In the genomic region with DNA sequence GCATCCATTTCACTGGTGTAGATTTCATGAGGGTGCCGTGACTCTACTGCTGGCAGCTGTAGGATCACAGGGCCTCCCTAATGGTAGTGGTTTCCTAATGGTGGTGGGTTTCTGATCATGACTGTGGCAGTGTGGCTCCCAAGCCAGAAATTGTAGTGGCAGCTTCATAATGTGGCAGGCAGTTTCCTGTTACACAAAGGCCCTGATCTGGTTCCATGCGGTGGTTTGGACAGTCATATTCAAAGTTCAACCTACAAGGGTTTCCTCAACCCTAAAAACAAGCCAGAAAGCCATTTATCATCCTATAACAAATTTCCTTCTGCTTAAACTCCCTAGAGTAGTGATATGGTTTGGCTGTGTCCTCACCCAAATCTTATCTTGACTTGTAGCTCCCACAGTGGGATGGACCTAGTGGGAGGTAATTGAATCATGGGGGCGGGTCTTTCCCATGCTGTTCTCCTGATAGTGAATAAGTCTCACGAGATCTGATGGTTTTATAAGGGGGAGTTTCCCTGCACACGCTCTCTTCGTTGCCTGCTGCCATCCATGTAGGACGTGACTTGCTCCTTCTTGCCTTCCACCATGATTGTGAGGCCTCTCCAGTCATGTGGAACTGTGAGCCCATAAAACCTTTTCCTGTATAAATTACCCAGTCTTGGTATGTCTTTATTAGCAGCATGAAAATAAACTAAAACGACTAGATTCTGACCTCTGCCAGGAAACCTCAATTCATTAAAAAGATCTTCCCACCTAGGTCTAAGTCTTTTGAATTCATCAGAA, we compare ENCODE assay signal across 11 cellular contexts.
"Had no signal": no experiment of that assay in that cellular context is flagged by ENCODE, and none has a peak within 500 bp of the region (broad histone marks: within the 10 kb centered on the region; RNA-seq: fewer than 3 reads in every experiment).

No MANE protein-coding gene starts in this region.

- H3K9me3 Mint-ChIP-seq: activated T-cell treated with anti-CD3 and anti-CD28 coated beads, Interleukin-2, amount 50 U/mL, for 4 hours; neural crest cell had no signal

- ATAC-seq: activated T-cell treated with anti-CD3 and anti-CD28 coated beads, Interleukin-2, amount 50 U/mL, for 4 hours; lower lobe of right lung; pancreas; T-cell had no signal

- H3K27me3 Mint-ChIP-seq: T-cell had no signal

- H3K27ac ChIP-seq: lower lobe of right lung, pancreas, tibial nerve had no signal

- DNase-seq: activated naive CD4-positive, alpha-beta T cell treated with Interleukin-2 at 50 U/mL for 16 hours; activated T-cell treated with anti-CD3 and anti-CD28 coated beads, Interleukin-2, amount 50 U/mL, for 4 hours; endodermal cell; hippocampal formation; lower lobe of right lung; pancreas; stimulated activated CD4-positive, alpha-beta T cell treated with anti-CD3 and anti-CD28 coated beads, Interleukin-4, amount 100 ng/mL, for 24 hours; T-cell had no signal

- H3K4me3 Mint-ChIP-seq: activated T-cell treated with anti-CD3 and anti-CD28 coated beads, Interleukin-2, amount 50 U/mL, for 4 hours; endodermal cell; mesothelial cell of epicardium; neural crest cell; T-cell had no signal

- H3K36me3 Mint-ChIP-seq: T-cell had no signal

- H3K27ac Mint-ChIP-seq: endodermal cell, mesothelial cell of epicardium, T-cell had no signal
